1 cellular context compared by ENCODE assay signal in the genomic region with DNA sequence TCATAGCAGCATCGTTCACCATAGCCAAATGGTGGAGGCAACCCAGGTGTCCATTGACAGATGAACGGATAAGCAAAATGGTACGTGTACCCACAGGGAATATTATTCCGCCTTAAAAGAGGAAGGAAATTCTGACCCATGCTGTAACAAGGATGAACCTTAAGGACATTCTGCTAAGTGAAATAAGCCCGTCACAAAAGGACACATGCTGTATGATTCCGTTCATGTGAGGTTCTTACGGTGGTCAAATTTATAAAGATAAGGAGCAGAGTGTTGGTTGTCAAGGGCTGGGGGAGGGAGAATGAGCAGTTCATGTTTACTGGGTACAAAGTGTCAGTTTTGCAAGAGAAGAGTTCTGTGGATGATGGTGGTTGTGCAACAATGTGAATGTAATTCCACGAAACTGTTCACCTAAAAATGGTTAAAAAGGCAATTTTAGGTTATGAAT.
TF ChIP-seq lines count a peak whose summit lies in the region.

No MANE protein-coding gene starts in this region.

TF ChIP-seq in WTC11, 78 proteins besides CTCF, POLR2A, EP300 and RAD21:
- TF ChIP-seq, protein P1, sequence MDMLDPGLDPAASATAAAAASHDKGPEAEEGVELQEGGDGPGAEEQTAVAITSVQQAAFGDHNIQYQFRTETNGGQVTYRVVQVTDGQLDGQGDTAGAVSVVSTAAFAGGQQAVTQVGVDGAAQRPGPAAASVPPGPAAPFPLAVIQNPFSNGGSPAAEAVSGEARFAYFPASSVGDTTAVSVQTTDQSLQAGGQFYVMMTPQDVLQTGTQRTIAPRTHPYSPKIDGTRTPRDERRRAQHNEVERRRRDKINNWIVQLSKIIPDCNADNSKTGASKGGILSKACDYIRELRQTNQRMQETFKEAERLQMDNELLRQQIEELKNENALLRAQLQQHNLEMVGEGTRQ (CRISPR knock-in tag; IDR thresholded peaks at IDR 0.05) = no peak
- TF ChIP-seq ZNF317 (CRISPR knock-in tag; IDR thresholded peaks at IDR 0.05; ENCODE audit: borderline replicate concordance, low read depth) (no peak), ZNF232 (CRISPR knock-in tag; IDR thresholded peaks at IDR 0.05) (no peak), GTF2I (CRISPR knock-in tag; conservative IDR thresholded peaks at IDR 0.05) (no peak), GABPB1 (CRISPR knock-in tag; IDR thresholded peaks at IDR 0.05) (peak; percentile 66), GRHL2 (CRISPR knock-in tag; IDR thresholded peaks at IDR 0.05; ENCODE audit: insufficient replicate concordance, severe bottlenecking) (no peak)
